ENCODE assay signal across 13 cellular contexts in the genomic region with DNA sequence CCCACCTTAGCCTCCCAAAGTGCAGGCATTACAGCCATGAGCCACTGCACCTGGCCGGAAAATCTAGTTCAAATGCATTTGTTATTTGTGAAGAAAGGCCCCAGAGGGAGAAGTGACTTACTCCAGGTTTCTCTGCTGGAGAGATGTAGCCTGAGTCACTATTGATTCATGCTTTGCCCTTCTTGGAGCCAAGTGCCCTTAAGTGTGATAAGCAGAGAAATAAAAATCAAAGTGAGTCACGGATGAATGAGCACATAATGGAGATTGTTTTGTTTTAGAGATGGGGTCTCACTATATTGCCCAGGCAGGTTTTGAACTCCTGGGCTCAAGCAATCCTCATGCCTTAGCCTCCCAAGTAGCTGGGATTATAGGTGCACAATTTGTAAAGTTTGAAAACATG. TPM values are rescaled to one million over a fixed set of nuclear protein-coding genes. Genes with fewer than 3 reads are reported as not detected.
DNase-seq lines count a peak whose midpoint lies in the region; ATAC-seq and TF ChIP-seq lines count a peak whose summit lies in the region.
"Had no signal": no experiment of that assay in that cellular context is flagged by ENCODE, and none has a peak within 500 bp of the region (broad histone marks: within the 10 kb centered on the region; RNA-seq: fewer than 3 reads in every experiment).

No MANE protein-coding gene starts in this region.

- no peaks in the 10 kb centered on the region for H3K79me2 ChIP-seq in osteoblast (ENCODE audit: insufficient read depth, low read length)

- H3K4me2 ChIP-seq in osteoblast (ENCODE audit: insufficient read depth, low read length): no peak overlapping the region

- peaks cover 0 to 10% of the 10 kb centered on the region in 2 donors for H3K4me1 Mint-ChIP-seq in stimulated activated naive B cell treated with anti-CD40 and anti-IgM and Interleukin-4, amounts not matched to agents 10 μg/mL and 1 μg/mL and 100 μg/mL, for 72 hours
- no peaks in the 10 kb centered on the region for H3K4me1 Mint-ChIP-seq in T-cell
- H3K4me1 Mint-ChIP-seq: memory B cell had no signal

- peaks cover 33% of the 10 kb centered on the region for H3K4me1 ChIP-seq in osteoblast (ENCODE audit: insufficient read depth, low read length)

- CTCF ChIA-PET in T-cell (lab: Charles Lee): no interaction called here

- no peak for TF ChIP-seq CTCF in choroid plexus epithelial cell (conservative IDR thresholded peaks at IDR 0.05; ENCODE audit: low read depth, low read length)
- TF ChIP-seq CTCF in osteoblast (IDR thresholded peaks at IDR 0.05; ENCODE audit: extremely low read depth, low read depth, low read length): no peak

- no peaks in the 10 kb centered on the region for H3K27me3 Mint-ChIP-seq in stimulated activated naive B cell treated with anti-CD40 and anti-IgM and Interleukin-4, amounts not matched to agents 10 μg/mL and 1 μg/mL and 100 μg/mL, for 72 hours
- H3K27me3 Mint-ChIP-seq in T-cell: no peaks in the 10 kb centered on the region
- H3K27me3 Mint-ChIP-seq: memory B cell had no signal

- no peak overlapping the region for H2AFZ ChIP-seq in osteoblast (ENCODE audit: low read length)

- no peak overlapping the region for H3K4me3 Mint-ChIP-seq in stimulated activated naive B cell treated with anti-CD40 and anti-IgM and Interleukin-4, amounts not matched to agents 10 μg/mL and 1 μg/mL and 100 μg/mL, for 72 hours
- H3K4me3 Mint-ChIP-seq in T-cell: no peak overlapping the region
- H3K4me3 Mint-ChIP-seq: memory B cell had no signal

- peaks cover 2% of the 10 kb centered on the region; the same call in 1 of the 2 replicates for H3K36me3 ChIP-seq in MG63
- peaks cover 5% of the 10 kb centered on the region for H3K36me3 ChIP-seq in osteoblast (ENCODE audit: insufficient read depth, low read length)

- H3K27me3 ChIP-seq in MG63 (no peaks in the 10 kb centered on the region), osteoblast (ENCODE audit: insufficient read depth, low read length) (no peaks in the 10 kb centered on the region)

- H3K9me3 ChIP-seq in MG63: no peaks in the 10 kb centered on the region
- no peaks in the 10 kb centered on the region for H3K9me3 ChIP-seq in osteoblast (ENCODE audit: low read depth, low read length)

- peaks cover 5% of the 10 kb centered on the region for H4K20me1 ChIP-seq in osteoblast (ENCODE audit: insufficient read depth, low read length)

- H3K27ac Mint-ChIP-seq in stimulated activated naive B cell treated with anti-CD40 and anti-IgM and Interleukin-4, amounts not matched to agents 10 μg/mL and 1 μg/mL and 100 μg/mL, for 72 hours: no peak overlapping the region
- H3K27ac Mint-ChIP-seq in T-cell: no peak overlapping the region
- H3K27ac Mint-ChIP-seq: memory B cell had no signal

- no peak overlapping the region for H3K27ac ChIP-seq in osteoblast (ENCODE audit: low read depth, low read length)

- H3K36me3 Mint-ChIP-seq in stimulated activated naive B cell treated with anti-CD40 and anti-IgM and Interleukin-4, amounts not matched to agents 10 μg/mL and 1 μg/mL and 100 μg/mL, for 72 hours: no peaks in the 10 kb centered on the region
- H3K36me3 Mint-ChIP-seq in T-cell: no peaks in the 10 kb centered on the region
- H3K36me3 Mint-ChIP-seq: memory B cell had no signal

- POLR2A ChIA-PET in T-cell (lab: Charles Lee): no interaction called here

- ATAC-seq in HG03097 (IDR thresholded peaks at IDR 0.05; ENCODE audit: low FRiP score, unreplicated experiment) (no peak), T-cell (replicated peaks in 1 of 4) (no peak)
- ATAC-seq in stimulated activated naive B cell treated with anti-CD40 and anti-IgM and Interleukin-4, amounts not matched to agents 10 μg/mL and 1 μg/mL and 100 μg/mL, for 72 hours (replicated peaks): no peak

- no peaks in the 10 kb centered on the region for H3K9me3 Mint-ChIP-seq in stimulated activated naive B cell treated with anti-CD40 and anti-IgM and Interleukin-4, amounts not matched to agents 10 μg/mL and 1 μg/mL and 100 μg/mL, for 72 hours
- no peaks in the 10 kb centered on the region for H3K9me3 Mint-ChIP-seq in T-cell
- H3K9me3 Mint-ChIP-seq: memory B cell had no signal

- DNase-seq in GM03348 (ENCODE audit: low spot score) (peak; percentile 58), MG63 (peak; percentile 34), choroid plexus epithelial cell (ENCODE audit: low read depth) (peak; percentile 59), osteoblast (ENCODE audit: insufficient read length, low spot score, missing footprints) (peak; percentile 86), NCI-H2171 treated with DMSO at 0.1 percent for 48 hours (lab: John Stamatoyannopoulos, UW) (no peak), T-cell (no peak)
- DNase-seq in stimulated activated naive B cell treated with anti-CD40 and anti-IgM and Interleukin-4, amounts not matched to agents 10 μg/mL and 1 μg/mL and 100 μg/mL, for 72 hours: no peak
- DNase-seq: activated CD4-positive, CD25-positive, alpha-beta regulatory T cell; DND-41; NCI-H2227 treated with DMSO at 0.1 percent for 48 hours; SHP77 had no signal

- H3K4me3 ChIP-seq in MG63 (no peak overlapping the region), choroid plexus epithelial cell (ENCODE audit: low read depth, low read length) (no peak overlapping the region), osteoblast (ENCODE audit: insufficient read depth, low read length) (no peak overlapping the region)

RNA-seq across cellular contexts. Expression of a gene that starts 33.1 kb away (rescaled TPM):
- total RNA-seq in MG63 (2014; rRNA removed; shearing (Covaris generic); ENCODE audit: low replicate concordance): 11.2 and 25.3 TPM in 2 replicates
- 0.88 and 1.1 TPM in 2 replicates for total RNA-seq in osteoblast
- total RNA-seq in T-cell: 1 to 10 TPM in 1 of 5 donors, under 1 TPM in 4; 0.28 to 1.1 (median 0.44) TPM

Comparison
In these comparisons a context has a peak if more than half of its experiments do, and no peak if none do; other contexts are left out.
1. DNase-seq: peak in GM03348 (single experiment), MG63 (single experiment), choroid plexus epithelial cell (single experiment) and osteoblast (single experiment); none in NCI-H2171 treated with DMSO at 0.1 percent for 48 hours (single experiment), stimulated activated naive B cell treated with anti-CD40 and anti-IgM and Interleukin-4, amounts not matched to agents 10 μg/mL and 1 μg/mL and 100 μg/mL, for 72 hours (single experiment) and T-cell (0 of 34).